ENCODE assay signal across 20 cellular contexts in the genomic region with DNA sequence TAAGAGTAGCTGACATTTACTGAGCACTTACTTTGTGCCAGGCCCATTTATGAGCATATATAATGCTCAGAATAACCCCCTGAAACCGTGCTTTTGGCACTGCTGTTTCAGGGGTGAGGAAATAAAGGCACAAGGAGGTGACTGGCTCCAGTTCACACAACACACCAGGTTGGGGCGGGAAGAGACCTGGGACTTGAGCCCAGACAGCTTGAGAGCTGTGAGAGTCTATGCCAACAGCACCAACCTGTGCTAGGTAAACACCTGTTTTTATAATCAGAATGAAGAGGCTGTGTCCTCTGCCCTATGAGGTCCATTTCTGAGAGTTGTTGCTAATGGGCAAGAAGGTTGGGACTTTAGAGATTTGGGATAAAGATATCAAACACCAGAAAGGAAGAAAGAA. TPM values are rescaled to one million over a fixed set of nuclear protein-coding genes. Genes with fewer than 3 reads are reported as not detected.
DNase-seq lines count a peak whose midpoint lies in the region; ATAC-seq, FAIRE-seq and TF ChIP-seq lines count a peak whose summit lies in the region.
"Had no signal": no experiment of that assay in that cellular context is flagged by ENCODE, and none has a peak within 500 bp of the region (broad histone marks: within the 10 kb centered on the region; RNA-seq: fewer than 3 reads in every experiment).

No MANE protein-coding gene starts in this region.

- no peak for TF ChIP-seq POLR2A in HepG2 (IDR thresholded peaks at IDR 0.05; ENCODE audit: insufficient read depth in 1 of 2, low read depth in 2 of 2, low read length in 2 of 2)
- TF ChIP-seq POLR2A in thyroid gland (IDR thresholded peaks at IDR 0.05), result no peak

- peak; percentile 4 for DNase-seq in activated naive CD8-positive, alpha-beta T cell treated with anti-CD3 and anti-CD28 coated beads, Interleukin-2, amount 10 ng/mL, durations not matched to agents 7 days and 5 days
- DNase-seq in activated naive CD8-positive, alpha-beta T cell treated with anti-CD3 and anti-CD28 coated beads for 36 hours, result no peak
- no peak for DNase-seq in HepG2 (ENCODE audit: low spot score)
- DNase-seq in thyroid gland, result peak; percentile 22 to 40
- no peak for DNase-seq in WTC11 (ENCODE audit: low spot score)
- no peak for DNase-seq in NCI-H446 (lab: John Stamatoyannopoulos, UW)
- no peak for DNase-seq in stimulated activated CD4-positive, alpha-beta T cell treated with anti-CD3 and anti-CD28 coated beads, Interleukin-4, amount 100 ng/mL, for 1 hour
- DNase-seq: 8988T; CD4-positive, alpha-beta memory T cell; DMS153; DMS79; GF-D8; GOT3; H7 had no signal

- FAIRE-seq in HepG2 (lab: Jason Lieb, UNC), result no peak

- H3K27ac Mint-ChIP-seq in activated naive CD8-positive, alpha-beta T cell treated with anti-CD3 and anti-CD28 coated beads, Interleukin-2, amount 10 ng/mL, durations not matched to agents 7 days and 5 days, result no peak overlapping the region
- no peak overlapping the region for H3K27ac Mint-ChIP-seq in activated naive CD8-positive, alpha-beta T cell treated with anti-CD3 and anti-CD28 coated beads for 36 hours
- H3K27ac Mint-ChIP-seq in WTC11, result no peak overlapping the region

- H3K4me3 Mint-ChIP-seq in activated naive CD8-positive, alpha-beta T cell treated with anti-CD3 and anti-CD28 coated beads, Interleukin-2, amount 10 ng/mL, durations not matched to agents 7 days and 5 days, result no peak overlapping the region
- H3K4me3 Mint-ChIP-seq in activated naive CD8-positive, alpha-beta T cell treated with anti-CD3 and anti-CD28 coated beads for 36 hours, result no peak overlapping the region
- no peak overlapping the region for H3K4me3 Mint-ChIP-seq in WTC11
- H3K4me3 Mint-ChIP-seq: CD14-positive monocyte; CD4-positive, alpha-beta memory T cell had no signal

- H3K4me1 Mint-ChIP-seq in activated naive CD8-positive, alpha-beta T cell treated with anti-CD3 and anti-CD28 coated beads, Interleukin-2, amount 10 ng/mL, durations not matched to agents 7 days and 5 days, result peaks cover 3% of the 10 kb centered on the region
- H3K4me1 Mint-ChIP-seq in activated naive CD8-positive, alpha-beta T cell treated with anti-CD3 and anti-CD28 coated beads for 36 hours, result peaks cover 7% of the 10 kb centered on the region
- H3K4me1 Mint-ChIP-seq in WTC11, result peaks cover 11% of the 10 kb centered on the region

- WGBS in HepG2 (ENCODE audit: low lambda C conversion rate), result 68% methylated on average over 2 of the region's 2 CpGs
- 20 to 38% methylated on average over 2 of the region's 2 CpGs for WGBS in thyroid gland, 2 donors

- TF ChIP-seq EP300 in HepG2 (IDR thresholded peaks at IDR 0.05; ENCODE audit: low read depth in 2 of 2, low read length in 2 of 2) (no peak), HepG2 (CRISPR knock-in tag; IDR thresholded peaks at IDR 0.05; ENCODE audit: borderline replicate concordance) (no peak)

- no peak overlapping the region for H3K27ac ChIP-seq in HepG2 (ENCODE audit: extremely low read length, insufficient read depth, low read length)
- H3K27ac ChIP-seq in thyroid gland, result no peak overlapping the region
- H3K27ac ChIP-seq: BLaER1 had no signal

- H2AFZ ChIP-seq in HepG2 (ENCODE audit: low read length), result no peak overlapping the region

- H3K4me2 ChIP-seq in HepG2 (ENCODE audit: low read depth, low read length), result no peak overlapping the region
- H3K4me2 ChIP-seq: BLaER1 had no signal

- no peak overlapping the region for H3K4me3 ChIP-seq in HepG2 (replicated peaks in 1 of 3; ENCODE audit: insufficient read depth in 1 of 3, low read depth in 2 of 3, low read length in 3 of 3)
- H3K4me3 ChIP-seq in thyroid gland (replicated peaks in 1 of 3), result no peak overlapping the region
- H3K4me3 ChIP-seq: BLaER1 had no signal

- H3K9me3 ChIP-seq in HepG2 (ENCODE audit: low read length) (no peaks in the 10 kb centered on the region), thyroid gland (no peaks in the 10 kb centered on the region)
- H3K9me3 ChIP-seq: BLaER1 had no signal

- intact Hi-C loops in HepG2 (cut with micrococcal nuclease; ENCODE audit: unreplicated experiment), result no loop called here
- intact Hi-C loops in thyroid gland (cut with DNase I), result no loop called here

- H3K4me1 ChIP-seq in HepG2 (ENCODE audit: insufficient read depth, low read length), result peaks cover 28% of the 10 kb centered on the region
- H3K4me1 ChIP-seq in thyroid gland, result no peaks in the 10 kb centered on the region

- in situ Hi-C loops in HepG2 (cut with HindIII; ENCODE audit: extremely low pct_ligation_motif_present, low pct_unique_long_range_greater_than_20kb), result loop anchor here (5.0 kb wide), 1 partner anchor 1303 kb away; no protein-coding TSS in a partner anchor

- no peak overlapping the region for H3K9ac ChIP-seq in HepG2 (ENCODE audit: insufficient read depth, low read depth, low read length)
- H3K9ac ChIP-seq: BLaER1 had no signal

- CTCF ChIA-PET in HepG2 (lab: Yijun Ruan, JAX; ENCODE audit: low intra/inter-chr PET ratio, low total read pairs), result no interaction called here
- CTCF ChIA-PET in WTC11 (lab: Charles Lee), result no interaction called here

- BruUV-seq in HepG2 (replicated peaks; lab: Mats Ljungman, UMichigan), result TSS peak; percentile 28

- TF ChIP-seq CTCF in HepG2 (CRISPR knock-in tag; IDR thresholded peaks at IDR 0.05), result no peak
- no peak for TF ChIP-seq CTCF in thyroid gland (IDR thresholded peaks at IDR 0.05)
- TF ChIP-seq CTCF in WTC11 (IDR thresholded peaks at IDR 0.05), result no peak

- no peak for ATAC-seq in activated naive CD8-positive, alpha-beta T cell treated with anti-CD3 and anti-CD28 coated beads, Interleukin-2, amount 10 ng/mL, durations not matched to agents 7 days and 5 days (ENCODE audit: low read depth)
- ATAC-seq in HepG2 (no peak), WTC11 (no peak)

- no peaks in the 10 kb centered on the region for H4K20me1 ChIP-seq in HepG2 (ENCODE audit: insufficient read depth, low read length)
- H4K20me1 ChIP-seq: BLaER1 had no signal

- H3K9me3 Mint-ChIP-seq in activated naive CD8-positive, alpha-beta T cell treated with anti-CD3 and anti-CD28 coated beads, Interleukin-2, amount 10 ng/mL, durations not matched to agents 7 days and 5 days, result no peaks in the 10 kb centered on the region
- H3K9me3 Mint-ChIP-seq in activated naive CD8-positive, alpha-beta T cell treated with anti-CD3 and anti-CD28 coated beads for 36 hours, result peaks cover 2% of the 10 kb centered on the region
- peaks cover 8% of the 10 kb centered on the region for H3K9me3 Mint-ChIP-seq in WTC11

- no peaks in the 10 kb centered on the region for H3K36me3 Mint-ChIP-seq in activated naive CD8-positive, alpha-beta T cell treated with anti-CD3 and anti-CD28 coated beads, Interleukin-2, amount 10 ng/mL, durations not matched to agents 7 days and 5 days
- no peaks in the 10 kb centered on the region for H3K36me3 Mint-ChIP-seq in activated naive CD8-positive, alpha-beta T cell treated with anti-CD3 and anti-CD28 coated beads for 36 hours
- H3K36me3 Mint-ChIP-seq in WTC11, result no peaks in the 10 kb centered on the region
- H3K36me3 Mint-ChIP-seq: CD14-positive monocyte; CD4-positive, alpha-beta memory T cell had no signal

- POLR2A ChIA-PET in activated naive CD8-positive, alpha-beta T cell treated with anti-CD3 and anti-CD28 coated beads, Interleukin-2, amount 10 ng/mL, durations not matched to agents 7 days and 5 days (lab: Charles Lee), result no interaction called here
- POLR2A ChIA-PET in HepG2 (lab: Yijun Ruan, JAX), result no interaction called here
- POLR2A ChIA-PET in WTC11 (lab: Charles Lee), result no interaction called here

- H3K79me2 ChIP-seq in HepG2 (ENCODE audit: insufficient read depth, low read length), result no peaks in the 10 kb centered on the region

- H3K27me3 Mint-ChIP-seq in activated naive CD8-positive, alpha-beta T cell treated with anti-CD3 and anti-CD28 coated beads, Interleukin-2, amount 10 ng/mL, durations not matched to agents 7 days and 5 days, result peaks cover 7% of the 10 kb centered on the region
- H3K27me3 Mint-ChIP-seq in activated naive CD8-positive, alpha-beta T cell treated with anti-CD3 and anti-CD28 coated beads for 36 hours, result peaks cover 4% of the 10 kb centered on the region
- peaks cover 25% of the 10 kb centered on the region for H3K27me3 Mint-ChIP-seq in WTC11 (ENCODE audit: low read depth)

- TF ChIP-seq RAD21 in HepG2 (CRISPR knock-in tag; IDR thresholded peaks at IDR 0.05), result no peak

- H3K36me3 ChIP-seq in HepG2 (replicated peaks in 1 of 2; ENCODE audit: control insufficient read depth in 1 of 2, insufficient read depth in 2 of 2, low read length in 2 of 2) (no peaks in the 10 kb centered on the region; a peak in 1 of 5 replicates), thyroid gland (no peaks in the 10 kb centered on the region)
- H3K36me3 ChIP-seq: BLaER1 had no signal

- H3K27me3 ChIP-seq in HepG2 (ENCODE audit: control insufficient read depth in 1 of 2, insufficient read depth in 2 of 2, low read length in 2 of 2) (no peaks in the 10 kb centered on the region), thyroid gland (no peaks in the 10 kb centered on the region)
- H3K27me3 ChIP-seq: BLaER1 had no signal

RNA-seq across cellular contexts. Expression of gene AZGP1, which starts 8.8 kb away (rescaled TPM):
- total RNA-seq in activated naive CD8-positive, alpha-beta T cell treated with anti-CD3 and anti-CD28 coated beads, Interleukin-2, amount 10 ng/mL, durations not matched to agents 7 days and 5 days, result not detected
- total RNA-seq in activated naive CD8-positive, alpha-beta T cell treated with anti-CD3 and anti-CD28 coated beads for 36 hours, result not detected
- 37.9 and 93.8 TPM in 2 replicates for total RNA-seq in HepG2 (2016; rRNA removed; fragmentation: Illumina TruSeq; extraction: Trizol)
- total RNA-seq in HepG2 (2016; cell fraction: cytosol; rRNA removed; fragmentation: Illumina TruSeq; extraction: Trizol; ENCODE audit: low read depth), result 17.8 and 20.7 TPM in 2 replicates
- 36.6 and 104 TPM in 2 replicates for total RNA-seq in HepG2 (2016; cell fraction: insoluble cytoplasmic fraction; rRNA removed; fragmentation: Illumina TruSeq; extraction: Trizol)
- total RNA-seq in HepG2 (2016; cell fraction: membrane; rRNA removed; fragmentation: Illumina TruSeq; extraction: Trizol), result 16.5 and 17.6 TPM in 2 replicates
- 82.9 and 93.6 TPM in 2 replicates for total RNA-seq in HepG2 (2016; cell fraction: nucleus; rRNA removed; fragmentation: Illumina TruSeq; extraction: Trizol)
- 229 and 265 TPM in 2 replicates for polyA plus RNA-seq in HepG2 (2011; rRNA removed)
- 243 and 259 TPM in 2 replicates for polyA plus RNA-seq in HepG2 (2011; cell fraction: cytosol; rRNA removed)
- polyA plus RNA-seq in HepG2 (2011; cell fraction: nucleus; rRNA removed), result 151 and 156 TPM in 2 replicates
- polyA plus RNA-seq in HepG2 (2012), result 168 and 224 TPM in 2 replicates
- polyA plus RNA-seq in HepG2 (2016; cell fraction: cytosol; fragmentation: Illumina TruSeq; extraction: Trizol; ENCODE audit: low read depth), result 16.8 and 19.6 TPM in 2 replicates
- polyA plus RNA-seq in HepG2 (2016; cell fraction: insoluble cytoplasmic fraction; fragmentation: Illumina TruSeq; extraction: Trizol; ENCODE audit: low read depth), result 41.6 and 42.5 TPM in 2 replicates
- 14.9 and 16.4 TPM in 2 replicates for polyA plus RNA-seq in HepG2 (2016; cell fraction: membrane; fragmentation: Illumina TruSeq; extraction: Trizol; ENCODE audit: low read depth)
- polyA plus RNA-seq in HepG2 (2016; cell fraction: nucleus; fragmentation: Illumina TruSeq; extraction: Trizol; ENCODE audit: insufficient read depth, low read depth), result 151 and 165 TPM in 2 replicates
- polyA minus RNA-seq in HepG2 (2011; rRNA and poly(A)+ RNA removed; ENCODE audit: low replicate concordance), result 107 TPM in 1 of 2 replicates, not detected in the other
- polyA minus RNA-seq in HepG2 (2011; cell fraction: cytosol; rRNA and poly(A)+ RNA removed), result 58.9 and 79.4 TPM in 2 replicates
- 47.1 and 78.2 TPM in 2 replicates for polyA minus RNA-seq in HepG2 (2011; cell fraction: nucleus; rRNA and poly(A)+ RNA removed)
- total RNA-seq in thyroid gland, result 1 to 10 TPM in 3 of 4 donors, not detected in 1; 1.6 to 3.5 (median 3.1) TPM
- total RNA-seq in WTC11 (2021), result 1.6 to 2.7 TPM (median 1.8 TPM) in 3 replicates
- total RNA-seq: A673; CD4-positive, alpha-beta memory T cell; H7 had no signal
- polyA plus RNA-seq: AG04450; CD14-positive monocyte; CD4-positive, alpha-beta memory T cell had no signal

RNA-seq across cellular contexts. Expression of gene ZKSCAN1, which starts 30.8 kb away (rescaled TPM):
- 10 to 100 TPM; 85.5 to 88.8 TPM for total RNA-seq in activated naive CD8-positive, alpha-beta T cell treated with anti-CD3 and anti-CD28 coated beads, Interleukin-2, amount 10 ng/mL, durations not matched to agents 7 days and 5 days
- 10 to 100 TPM; 38.6 to 41.5 TPM for total RNA-seq in activated naive CD8-positive, alpha-beta T cell treated with anti-CD3 and anti-CD28 coated beads for 36 hours
- total RNA-seq in HepG2 (2016; rRNA removed; fragmentation: Illumina TruSeq; extraction: Trizol) (60.6 and 64.5 TPM in 2 replicates), thyroid gland (10 to 100 TPM; 34.0 to 41.4 (median 35.3) TPM), WTC11 (2021) (46.6 to 51.8 TPM (median 47.6 TPM) in 3 replicates)
- 591 and 606 TPM in 2 replicates for total RNA-seq in HepG2 (2016; cell fraction: cytosol; rRNA removed; fragmentation: Illumina TruSeq; extraction: Trizol; ENCODE audit: low read depth)
- 52.3 and 68.3 TPM in 2 replicates for total RNA-seq in HepG2 (2016; cell fraction: insoluble cytoplasmic fraction; rRNA removed; fragmentation: Illumina TruSeq; extraction: Trizol)
- total RNA-seq in HepG2 (2016; cell fraction: membrane; rRNA removed; fragmentation: Illumina TruSeq; extraction: Trizol), result 187 and 224 TPM in 2 replicates
- 44.7 and 53.4 TPM in 2 replicates for total RNA-seq in HepG2 (2016; cell fraction: nucleus; rRNA removed; fragmentation: Illumina TruSeq; extraction: Trizol)
- 46.0 and 46.4 TPM in 2 replicates for polyA plus RNA-seq in HepG2 (2011; rRNA removed)
- polyA plus RNA-seq in HepG2 (2011; cell fraction: cytosol; rRNA removed), result 21.4 and 28.4 TPM in 2 replicates
- 34.0 and 37.5 TPM in 2 replicates for polyA plus RNA-seq in HepG2 (2011; cell fraction: nucleus; rRNA removed)
- polyA plus RNA-seq in HepG2 (2012), result 28.8 and 32.8 TPM in 2 replicates
- 2.2 and 2.3 TPM in 2 replicates for polyA plus RNA-seq in HepG2 (2016; cell fraction: cytosol; fragmentation: Illumina TruSeq; extraction: Trizol; ENCODE audit: low read depth)
- polyA plus RNA-seq in HepG2 (2016; cell fraction: insoluble cytoplasmic fraction; fragmentation: Illumina TruSeq; extraction: Trizol; ENCODE audit: low read depth), result 25.2 and 27.2 TPM in 2 replicates
- 4.6 and 5.7 TPM in 2 replicates for polyA plus RNA-seq in HepG2 (2016; cell fraction: membrane; fragmentation: Illumina TruSeq; extraction: Trizol; ENCODE audit: low read depth)
- polyA plus RNA-seq in HepG2 (2016; cell fraction: nucleus; fragmentation: Illumina TruSeq; extraction: Trizol; ENCODE audit: insufficient read depth, low read depth), result 83.3 and 87.6 TPM in 2 replicates
- 56.7 and 119 TPM in 2 replicates for polyA minus RNA-seq in HepG2 (2011; rRNA and poly(A)+ RNA removed; ENCODE audit: low replicate concordance)
- polyA minus RNA-seq in HepG2 (2011; cell fraction: cytosol; rRNA and poly(A)+ RNA removed), result 60.1 and 60.2 TPM in 2 replicates
- 53.6 and 70.4 TPM in 2 replicates for polyA minus RNA-seq in HepG2 (2011; cell fraction: nucleus; rRNA and poly(A)+ RNA removed)

RNA-seq across cellular contexts. Expression of gene GJC3, which starts 55.2 kb away (rescaled TPM):
- total RNA-seq in activated naive CD8-positive, alpha-beta T cell treated with anti-CD3 and anti-CD28 coated beads, Interleukin-2, amount 10 ng/mL, durations not matched to agents 7 days and 5 days, result not detected
- 1 to 10 TPM in 1 of 2 experiments, under 1 TPM in 1; 0.52 to 1.2 TPM for total RNA-seq in activated naive CD8-positive, alpha-beta T cell treated with anti-CD3 and anti-CD28 coated beads for 36 hours
- 0.66 and 0.75 TPM in 2 replicates for total RNA-seq in HepG2 (2016; rRNA removed; fragmentation: Illumina TruSeq; extraction: Trizol)
- total RNA-seq in HepG2 (2016; cell fraction: cytosol; rRNA removed; fragmentation: Illumina TruSeq; extraction: Trizol; ENCODE audit: low read depth), result 0.79 and 2.2 TPM in 2 replicates
- total RNA-seq in HepG2 (2016; cell fraction: insoluble cytoplasmic fraction; rRNA removed; fragmentation: Illumina TruSeq; extraction: Trizol), result 0.95 TPM in 2 replicates
- total RNA-seq in HepG2 (2016; cell fraction: membrane; rRNA removed; fragmentation: Illumina TruSeq; extraction: Trizol), result 1.2 and 1.8 TPM in 2 replicates
- total RNA-seq in HepG2 (2016; cell fraction: nucleus; rRNA removed; fragmentation: Illumina TruSeq; extraction: Trizol), result 0.34 TPM in 2 replicates
- 1.4 TPM in 2 replicates for polyA plus RNA-seq in HepG2 (2011; rRNA removed)
- 0.78 and 0.83 TPM in 2 replicates for polyA plus RNA-seq in HepG2 (2011; cell fraction: cytosol; rRNA removed)
- 0.68 and 0.95 TPM in 2 replicates for polyA plus RNA-seq in HepG2 (2011; cell fraction: nucleus; rRNA removed)
- polyA plus RNA-seq in HepG2 (2012), result 1.3 and 2.6 TPM in 2 replicates
- 2.0 and 2.1 TPM in 2 replicates for polyA plus RNA-seq in HepG2 (2016; cell fraction: cytosol; fragmentation: Illumina TruSeq; extraction: Trizol; ENCODE audit: low read depth)
- 0.50 and 0.83 TPM in 2 replicates for polyA plus RNA-seq in HepG2 (2016; cell fraction: insoluble cytoplasmic fraction; fragmentation: Illumina TruSeq; extraction: Trizol; ENCODE audit: low read depth)
- polyA plus RNA-seq in HepG2 (2016; cell fraction: membrane; fragmentation: Illumina TruSeq; extraction: Trizol; ENCODE audit: low read depth), result 1.4 and 1.6 TPM in 2 replicates
- 0.88 and 0.89 TPM in 2 replicates for polyA plus RNA-seq in HepG2 (2016; cell fraction: nucleus; fragmentation: Illumina TruSeq; extraction: Trizol; ENCODE audit: insufficient read depth, low read depth)
- 0.30 TPM in 1 of 2 replicates, not detected in the other for polyA minus RNA-seq in HepG2 (2011; rRNA and poly(A)+ RNA removed; ENCODE audit: low replicate concordance)
- polyA minus RNA-seq in HepG2 (2011; cell fraction: cytosol; rRNA and poly(A)+ RNA removed), result not detected in 2 replicates
- not detected in 2 replicates for polyA minus RNA-seq in HepG2 (2011; cell fraction: nucleus; rRNA and poly(A)+ RNA removed)
- not detected for total RNA-seq in thyroid gland
- total RNA-seq in WTC11 (2021), result 2.9 to 3.7 TPM (median 3.4 TPM) in 3 replicates
- total RNA-seq: A673, Daoy, HT-29 had no signal
- polyA plus RNA-seq: AG04450, CD14-positive monocyte had no signal

Comparison
In these comparisons a context has a peak if more than half of its experiments do, and no peak if none do; other contexts are left out.
1. DNase-seq: peak in activated naive CD8-positive, alpha-beta T cell treated with anti-CD3 and anti-CD28 coated beads, Interleukin-2, amount 10 ng/mL, durations not matched to agents 7 days and 5 days (single experiment) and thyroid gland (2 of 2); none in activated naive CD8-positive, alpha-beta T cell treated with anti-CD3 and anti-CD28 coated beads for 36 hours (single experiment), HepG2 (single experiment), WTC11 (single experiment), NCI-H446 (0 of 2) and stimulated activated CD4-positive, alpha-beta T cell treated with anti-CD3 and anti-CD28 coated beads, Interleukin-4, amount 100 ng/mL, for 1 hour (single experiment).